ENCODE assay signal across 1 cellular context in the genomic region with DNA sequence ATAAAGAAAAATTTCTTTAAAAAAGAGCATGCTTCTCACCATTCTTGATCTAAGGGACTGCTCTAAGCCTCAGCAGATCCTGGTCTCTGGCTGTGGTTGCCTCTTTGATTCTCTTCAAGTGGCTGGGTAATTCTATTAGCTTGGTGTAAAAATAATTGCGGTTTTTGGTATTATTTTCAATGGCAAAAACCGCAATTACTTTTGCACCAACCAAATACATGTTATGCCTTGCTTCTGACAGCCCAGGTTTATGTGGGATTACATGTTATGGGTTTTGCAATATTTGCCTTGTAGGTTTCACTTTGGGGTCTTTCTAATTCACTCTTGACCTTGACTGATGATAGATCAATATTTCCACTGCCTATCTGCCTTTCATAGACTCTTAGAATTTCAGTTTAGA.
TF ChIP-seq lines count a peak whose summit lies in the region.

No MANE protein-coding gene starts in this region.

TF ChIP-seq in GM12878, 131 proteins besides CTCF, POLR2A, EP300 and RAD21 (continued from another document):
- no peak for TF ChIP-seq CREM (IDR thresholded peaks at IDR 0.05; ENCODE audit: low read depth)
- TF ChIP-seq RUNX3 (IDR thresholded peaks at IDR 0.05; ENCODE audit: low read length): peak; percentile 18; the same call in 1 of the 2 replicates
- no peak for TF ChIP-seq IKZF1 (conservative IDR thresholded peaks at IDR 0.05)
